In the genomic region with DNA sequence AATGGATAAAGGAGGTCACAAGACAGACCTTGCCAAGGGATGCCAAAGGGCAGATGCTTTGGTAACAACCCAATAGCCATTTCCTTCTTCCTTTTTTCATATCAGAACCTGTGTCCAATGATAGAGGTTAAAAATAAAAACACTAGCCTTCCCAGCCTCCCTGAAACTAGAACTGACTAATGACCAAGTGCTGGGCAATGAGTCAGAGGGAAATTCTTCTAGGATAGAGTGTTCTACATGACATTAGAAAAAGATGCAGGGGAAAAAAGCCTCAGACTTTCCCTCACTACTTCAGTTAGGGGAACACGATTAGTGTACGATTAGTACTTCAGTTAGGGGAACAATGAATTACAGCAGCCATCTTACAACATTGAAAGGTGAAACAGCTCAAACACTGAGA, we compare ENCODE assay signal across 21 cellular contexts. TPM values are rescaled to one million over a fixed set of nuclear protein-coding genes. Genes with fewer than 3 reads are reported as not detected.
A peak's percentile ranks its signal among the peaks of the same experiment; 100 is the strongest.
DNase-seq lines count a peak whose midpoint lies in the region; ATAC-seq and TF ChIP-seq lines count a peak whose summit lies in the region.
"Had no signal": no experiment of that assay in that cellular context is flagged by ENCODE, and none has a peak within 500 bp of the region (broad histone marks: within the 10 kb centered on the region; RNA-seq: fewer than 3 reads in every experiment).

No MANE protein-coding gene starts in this region.

- no peaks in the 10 kb centered on the region for H3K36me3 ChIP-seq in left lung
- H3K36me3 ChIP-seq: left ventricle myocardium inferior had no signal

- CTCF ChIA-PET in RWPE1 (lab: Yijun Ruan, JAX) = no interaction called here

- no peaks in the 10 kb centered on the region for H3K4me1 ChIP-seq in left lung
- H3K4me1 ChIP-seq: left ventricle myocardium inferior had no signal

- TF ChIP-seq CTCF in left lung (IDR thresholded peaks at IDR 0.05) (no peak), RWPE1 (conservative IDR thresholded peaks at IDR 0.05; ENCODE audit: low read depth) (no peak)

- peak; percentile 52 for ATAC-seq in left lung
- no peak for ATAC-seq in stimulated activated naive CD8-positive, alpha-beta T cell treated with anti-CD3 and anti-CD28 coated beads, Interleukin-15, Interleukin-2, amounts not matched to agents 100 U/mL and 50 U/mL, for 24 hours

- H3K27me3 ChIP-seq in left lung = peaks cover 0 to 3% of the 10 kb centered on the region in 2 donors

- H3K27ac ChIP-seq in left lung = no peak overlapping the region
- no peak overlapping the region for H3K27ac ChIP-seq in RWPE1
- H3K27ac ChIP-seq: left ventricle myocardium inferior had no signal

- H3K4me3 ChIP-seq in left lung = no peak overlapping the region
- H3K4me3 ChIP-seq: left ventricle myocardium inferior had no signal

- DNase-seq in EH (ENCODE audit: low read depth) = peak; percentile 18
- DNase-seq in RKO (ENCODE audit: low spot score) = peak; percentile 74
- peak; percentile 26 for DNase-seq in dermis blood vessel endothelial cell
- no peak for DNase-seq in left lung
- DNase-seq in mucosa of gallbladder (ENCODE audit: low spot score) = no peak
- no peak for DNase-seq in RWPE1 (ENCODE audit: low spot score)
- DNase-seq in head of caudate nucleus = no peak
- DNase-seq in stimulated activated naive CD8-positive, alpha-beta T cell treated with anti-CD3 and anti-CD28 coated beads, Interleukin-15, Interleukin-2, amounts not matched to agents 100 U/mL and 50 U/mL, for 24 hours = no peak
- DNase-seq: activated CD4-positive, alpha-beta T cell treated with anti-CD3 and anti-CD28 coated beads, Interleukin-2, amount 50 U/mL, for 1 hour; activated naive CD4-positive, alpha-beta T cell treated with anti-CD3 and anti-CD28 coated beads, Interleukin-2, amount 10 ng/mL, durations not matched to agents 7 days and 5 days; COR-L47; GDM1; KBM-7; left ventricle myocardium inferior; naive B cell; NCI-H1092; NCI-H2107; NCI-H526 treated with DMSO at 0.1 percent for 48 hours; stimulated activated CD4-positive, alpha-beta T cell treated with anti-CD3 and anti-CD28 coated beads, Interleukin-4, amount 100 ng/mL, for 1 hour had no signal

- no peaks in the 10 kb centered on the region for H3K9me3 ChIP-seq in left lung
- H3K9me3 ChIP-seq: left ventricle myocardium inferior had no signal

- POLR2A ChIA-PET in RWPE1 (lab: Yijun Ruan, JAX; ENCODE audit: low non-redundant PET) = no interaction called here

- intact Hi-C loops in left lung (cut with DNase I) = no loop called here
- intact Hi-C loops in head of caudate nucleus (cut with DNase I) = no loop called here

RNA-seq across cellular contexts. Expression of gene FAM47C, which starts 29.3 kb away (rescaled TPM):
- total RNA-seq in dermis blood vessel endothelial cell = not detected in 2 replicates
- total RNA-seq in left lung = not detected
- total RNA-seq in mucosa of gallbladder = not detected
- total RNA-seq: fibroblast of villous mesenchyme, left ventricle myocardium inferior, skeletal muscle tissue had no signal

Comparison
In these comparisons a context has a peak if more than half of its experiments do, and no peak if none do; other contexts are left out.
1. DNase-seq: peak in EH (single experiment), RKO (single experiment) and dermis blood vessel endothelial cell (single experiment); none in left lung (0 of 2), mucosa of gallbladder (single experiment), RWPE1 (single experiment), head of caudate nucleus (0 of 42) and stimulated activated naive CD8-positive, alpha-beta T cell treated with anti-CD3 and anti-CD28 coated beads, Interleukin-15, Interleukin-2, amounts not matched to agents 100 U/mL and 50 U/mL, for 24 hours (single experiment).